16 cellular contexts compared by ENCODE assay signal in genomic region chr10:43905502-43906236, GRCh38.
DNase-seq lines count a peak whose midpoint lies in the region; ATAC-seq and TF ChIP-seq lines count a peak whose summit lies in the region.
"Had no signal": no experiment of that assay in that cellular context is flagged by ENCODE, and none has a peak within 500 bp of the region (broad histone marks: within the 10 kb centered on the region; RNA-seq: fewer than 3 reads in every experiment).

No MANE protein-coding gene starts in this region.

- H3K4me1 ChIP-seq in SK-N-SH (ENCODE audit: control insufficient read depth in 1 of 2, insufficient read depth in 2 of 2, low read depth in 1 of 2, low read length in 1 of 2): peaks cover 0 to 19% of the 10 kb centered on the region in 2 experiments; a peak in 1 of 4 replicates
- peaks cover 15% of the 10 kb centered on the region for H3K4me1 ChIP-seq in ovary (ENCODE audit: insufficient read depth)
- H3K4me1 ChIP-seq: prostate gland had no signal

- H4K20me1 ChIP-seq in SK-N-SH (ENCODE audit: insufficient read depth): no peaks in the 10 kb centered on the region

- DNase-seq in SK-N-SH (peak; percentile 51), Right ventricle myocardium superior (peak; percentile 73), ovary (peak; percentile 20 to 54 (median 45)), activated T-cell treated with anti-CD3 and anti-CD28 coated beads for 4 hours (no peak), NCI-H446 (lab: John Stamatoyannopoulos, UW) (no peak)
- no peak for DNase-seq in activated CD4-positive, alpha-beta T cell treated with anti-CD3 and anti-CD28 coated beads, Interleukin-2, amount 50 U/mL, for 48 hours
- DNase-seq: activated naive CD4-positive, alpha-beta T cell treated with anti-CD3 and anti-CD28 coated beads for 36 hours; H7; stimulated activated CD4-positive, alpha-beta T cell treated with anti-CD3 and anti-CD28 coated beads, Interleukin-4, amount 100 ng/mL, for 4 hours; stimulated activated naive CD4-positive, alpha-beta T cell; WERI-Rb-1 had no signal

- 15% methylated on average over 9 of the region's 10 CpGs for WGBS in SK-N-SH (ENCODE audit: low lambda C conversion rate)
- WGBS in ovary, 3 donors: 12 to 17% (median 15%) methylated on average over 10 of the region's 10 CpGs

- H3K79me2 ChIP-seq in SK-N-SH (ENCODE audit: insufficient read depth): no peaks in the 10 kb centered on the region

- H3K9ac ChIP-seq in SK-N-SH: no peak overlapping the region

- H3K9me3 ChIP-seq in SK-N-SH: no peaks in the 10 kb centered on the region
- no peaks in the 10 kb centered on the region for H3K9me3 ChIP-seq in ovary
- H3K9me3 ChIP-seq: prostate gland had no signal

- POLR2A ChIA-PET in SK-N-SH (lab: Yijun Ruan, JAX): interaction anchor here (0.6 kb wide), 1 partner anchor 404 kb away, joined by 3 read pairs; no protein-coding TSS in a partner anchor

- ATAC-seq in SK-N-SH treated with all-trans-retinoic acid at 6 μM for 48 hours (no peak), Right ventricle myocardium superior (ENCODE audit: poor library complexity) (peak; percentile 72), GM18867 (IDR thresholded peaks at IDR 0.05; ENCODE audit: unreplicated experiment) (no peak)

- CTCF ChIA-PET in SK-N-SH (lab: Yijun Ruan, JAX): interaction anchor here (0.8 to 3.1 kb wide), 6 partner anchors 8 to 264 kb away, joined by 3 to 18 read pairs (median 3); no protein-coding TSS in a partner anchor

- no peak for TF ChIP-seq CTCF in SK-N-SH (IDR thresholded peaks at IDR 0.05)
- TF ChIP-seq CTCF in ovary (IDR thresholded peaks at IDR 0.05): no peak

- TF ChIP-seq EP300 in SK-N-SH (IDR thresholded peaks at IDR 0.05; ENCODE audit: borderline replicate concordance in 1 of 2, low read depth in 1 of 2, low read length in 1 of 2): peak in 1 of 2 experiments; percentile 46; a peak in 1 of 4 replicates
- TF ChIP-seq EP300 in ovary (IDR thresholded peaks at IDR 0.05): no peak

- H3K27ac ChIP-seq in SK-N-SH (ENCODE audit: low read depth in 2 of 2, low read length in 1 of 2) (no peak overlapping the region), ovary (peak overlapping the region in 1 of 2 donors; percentile 54)
- H3K27ac ChIP-seq: 22Rv1, epithelial cell of prostate, prostate gland, WERI-Rb-1 had no signal

- TF ChIP-seq RAD21 in SK-N-SH (IDR thresholded peaks at IDR 0.05; ENCODE audit: low read length): peak; percentile 3; the same call in 1 of the 2 replicates

- H3K4me3 ChIP-seq in SK-N-SH (ENCODE audit: low read depth in 2 of 2, low read length in 1 of 2) (no peak overlapping the region), ovary (no peak overlapping the region)
- H3K4me3 ChIP-seq: prostate gland had no signal

- no peaks in the 10 kb centered on the region for H3F3A ChIP-seq in SK-N-SH (replicated peaks; ENCODE audit: insufficient read depth)

- no peak for TF ChIP-seq POLR2A in ovary (IDR thresholded peaks at IDR 0.05)

- H3K27me3 ChIP-seq in SK-N-SH (ENCODE audit: insufficient read depth) (no peaks in the 10 kb centered on the region), ovary (no peaks in the 10 kb centered on the region)

- H3K4me2 ChIP-seq in SK-N-SH: no peak overlapping the region

- intact Hi-C loops in Right ventricle myocardium superior (cut with DNase I): loop anchor here (10.0 kb wide), 1 partner anchor 221 kb away; no protein-coding TSS in a partner anchor
- intact Hi-C loops in ovary (cut with DNase I): no loop called here

- no peak overlapping the region for H2AFZ ChIP-seq in SK-N-SH (ENCODE audit: low read depth)

- no peaks in the 10 kb centered on the region for H3K9me2 ChIP-seq in SK-N-SH

- H3K36me3 ChIP-seq in SK-N-SH (replicated peaks in 1 of 2; ENCODE audit: control insufficient read depth in 1 of 2, insufficient read depth in 2 of 2, low read length in 1 of 2): no peaks in the 10 kb centered on the region
- no peaks in the 10 kb centered on the region for H3K36me3 ChIP-seq in ovary
- H3K36me3 ChIP-seq: prostate gland, WERI-Rb-1 had no signal

TF ChIP-seq in SK-N-SH, 30 proteins besides CTCF, POLR2A, EP300 and RAD21 (continues in another document):
- TF ChIP-seq CHD2 (IDR thresholded peaks at IDR 0.05; ENCODE audit: low read length, partially characterized antibody) (peak; percentile 38), JUND (IDR thresholded peaks at IDR 0.05) (no peak), MAX (IDR thresholded peaks at IDR 0.05; ENCODE audit: low read depth) (no peak), YY1 (IDR thresholded peaks at IDR 0.05; ENCODE audit: low read depth) (no peak), FOXM1 (IDR thresholded peaks at IDR 0.05; ENCODE audit: low read depth) (no peak), TEAD4 (IDR thresholded peaks at IDR 0.05; ENCODE audit: borderline replicate concordance, insufficient read depth) (no peak), NRF1 (IDR thresholded peaks at IDR 0.05; ENCODE audit: low read depth, low read length) (no peak), ELF1 (IDR thresholded peaks at IDR 0.05) (no peak), SMC3 (IDR thresholded peaks at IDR 0.05; ENCODE audit: low read depth, low read length) (no peak), RCOR1 (IDR thresholded peaks at IDR 0.05; ENCODE audit: low read length) (peak; percentile 73; the same call in 1 of the 2 replicates), MXI1 (IDR thresholded peaks at IDR 0.05; ENCODE audit: low read depth, low read length) (0 out of 2 replicates have a peak, but pooled peaks have one; percentile 8), TAF1 (IDR thresholded peaks at IDR 0.05; ENCODE audit: borderline replicate concordance, low read depth, low read length) (no peak), GABPA (IDR thresholded peaks at IDR 0.05; ENCODE audit: low read depth) (no peak), GATA2 (CRISPR knock-in tag; IDR thresholded peaks at IDR 0.05) (peak; percentile 77), PBX3 (IDR thresholded peaks at IDR 0.05) (no peak), MEF2A (IDR thresholded peaks at IDR 0.05; ENCODE audit: borderline replicate concordance, low read depth) (no peak)

TF ChIP-seq in SK-N-SH treated with all-trans-retinoic acid at 6 μM for 48 hours, 23 proteins besides CTCF, POLR2A, EP300 and RAD21:
- no peak for TF ChIP-seq TOX (CRISPR knock-in tag; IDR thresholded peaks at IDR 0.05; ENCODE audit: borderline replicate concordance)
TF ChIP-seq in SK-N-SH treated with all-trans-retinoic acid at 6 μM for 48 hours: peak in this region for 0.

Comparison
In these comparisons a context has a peak if more than half of its experiments do, and no peak if none do; other contexts are left out.
1. DNase-seq: peak in SK-N-SH (single experiment), Right ventricle myocardium superior (single experiment) and ovary (5 of 5); none in activated CD4-positive, alpha-beta T cell treated with anti-CD3 and anti-CD28 coated beads, Interleukin-2, amount 50 U/mL, for 48 hours (0 of 2), activated T-cell treated with anti-CD3 and anti-CD28 coated beads for 4 hours (single experiment) and NCI-H446 (0 of 2).